ENCODE assay signal across 31 cellular contexts in the genomic region with DNA sequence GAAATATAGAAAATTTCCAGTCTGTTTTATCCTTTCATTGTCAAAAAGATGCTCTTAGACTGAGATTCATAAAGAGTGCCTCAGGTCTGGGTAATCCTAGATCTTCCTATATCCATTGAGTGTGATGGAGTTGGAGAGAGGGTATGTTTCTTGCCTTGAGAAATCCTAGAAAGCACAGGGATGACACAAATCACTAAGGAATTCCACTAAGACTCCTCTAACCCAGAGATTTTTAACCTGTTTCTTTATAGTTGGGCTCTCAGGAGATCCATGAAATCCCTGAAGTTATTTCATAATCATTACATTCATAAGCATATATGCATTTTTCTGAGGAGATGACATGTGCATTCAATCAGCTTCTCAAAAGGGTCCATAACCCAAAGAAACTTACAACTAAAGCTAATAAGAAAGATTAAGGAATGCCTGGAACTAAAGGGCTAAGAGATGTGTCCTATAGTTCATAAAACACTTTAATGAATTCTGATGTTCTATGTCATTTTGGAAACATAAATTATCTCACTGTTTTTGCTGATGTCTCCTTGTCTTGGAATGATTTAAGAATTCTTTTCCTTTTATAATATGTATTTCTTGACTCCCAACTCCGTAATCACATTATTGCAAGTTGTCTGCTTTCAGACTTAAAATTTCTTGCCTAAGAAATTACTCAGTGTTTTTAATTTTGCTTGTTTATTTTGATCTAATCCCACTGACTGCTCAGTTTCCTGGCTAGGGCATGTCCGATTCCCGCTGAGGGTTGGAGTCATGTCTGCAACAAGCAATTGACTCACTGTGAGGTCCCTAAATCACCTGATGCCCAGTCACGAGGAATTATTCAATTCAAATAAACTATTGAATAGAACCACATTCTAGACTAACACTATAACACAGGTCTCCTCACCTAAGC. TPM values are rescaled to one million over a fixed set of nuclear protein-coding genes. Genes with fewer than 3 reads are reported as not detected.
A peak's percentile ranks its signal among the peaks of the same experiment; 100 is the strongest.
DNase-seq lines count a peak whose midpoint lies in the region; ATAC-seq and TF ChIP-seq lines count a peak whose summit lies in the region.
"Had no signal": no experiment of that assay in that cellular context is flagged by ENCODE, and none has a peak within 500 bp of the region (broad histone marks: within the 10 kb centered on the region; RNA-seq: fewer than 3 reads in every experiment).

No MANE protein-coding gene starts in this region.

- H3K36me3 ChIP-seq in breast epithelium (no peaks in the 10 kb centered on the region), adipocyte (ENCODE audit: control insufficient read depth, insufficient read depth, low read length, severe bottlenecking) (no peaks in the 10 kb centered on the region)
- H3K36me3 ChIP-seq: esophagus muscularis mucosa, stomach had no signal

- no peaks in the 10 kb centered on the region for H3K27me3 ChIP-seq in breast epithelium
- peaks cover 15% of the 10 kb centered on the region for H3K27me3 ChIP-seq in adipocyte (replicated peaks; ENCODE audit: control insufficient read depth, insufficient read depth, low read length)
- H3K27me3 ChIP-seq: esophagus muscularis mucosa, stomach had no signal

- H3K4me3 ChIP-seq in breast epithelium (no peak overlapping the region), adipocyte (ENCODE audit: low read length) (no peak overlapping the region)
- H3K4me3 ChIP-seq: esophagus muscularis mucosa, stomach had no signal

- no peak for TF ChIP-seq POLR2A in breast epithelium (IDR thresholded peaks at IDR 0.05)

- H3K9ac ChIP-seq in adipocyte (ENCODE audit: low read length), result no peak overlapping the region

- H3K4me1 ChIP-seq in breast epithelium (no peaks in the 10 kb centered on the region), adipocyte (ENCODE audit: control insufficient read depth, insufficient read depth, low read length) (no peaks in the 10 kb centered on the region)
- H3K4me1 ChIP-seq: esophagus muscularis mucosa, stomach had no signal

- H3K27ac Mint-ChIP-seq in MCF 10A (ENCODE audit: low read depth, unreplicated experiment), result peak overlapping the region; percentile 66
- H3K27ac Mint-ChIP-seq: activated B cell treated with CpG ODN at 0.5 μM for 24 hours; activated naive CD8-positive, alpha-beta T cell; activated T-helper 2 cell treated with anti-CD3 and anti-CD28 coated beads, Interferon-gamma antibody, Interleukin-2, Interleukin-4, amounts not matched to agents 10 μg/mL and 5 μg/mL and 100 μg/mL, durations not matched to agents 14 hours and 24 hours and 36 hours; CD4-positive, alpha-beta T cell; memory B cell; progenitor cell of endocrine pancreas had no signal

- H3K4me3 Mint-ChIP-seq in MCF 10A (ENCODE audit: unreplicated experiment), result no peak overlapping the region
- H3K4me3 Mint-ChIP-seq: activated B cell treated with CpG ODN at 0.5 μM for 24 hours; activated naive CD8-positive, alpha-beta T cell; CD4-positive, alpha-beta T cell; memory B cell had no signal

- no peaks in the 10 kb centered on the region for H3K27me3 Mint-ChIP-seq in MCF 10A (ENCODE audit: insufficient read depth, unreplicated experiment)

- DNase-seq in MCF 10A (ENCODE audit: unreplicated experiment) (peak; percentile 59), breast epithelium (ENCODE audit: low spot score in 2 of 2) (no peak), adipocyte (ENCODE audit: low read depth) (peak; percentile 73), fibroblast of peridontal ligament (ENCODE audit: extremely low read depth) (peak; percentile 54)
- DNase-seq: activated B cell treated with CpG ODN at 0.5 μM for 24 hours; activated CD4-positive, alpha-beta T cell treated with anti-CD3 and anti-CD28 coated beads, Interleukin-2, amount 50 U/mL, for 4 hours; activated CD8-positive, alpha-beta memory T cell treated with anti-CD3 and anti-CD28 coated beads, Interleukin-2, amount 50 U/mL, for 4 hours; CD4-positive, alpha-beta T cell; effector CD8-positive, alpha-beta T cell; Kasumi-1; kidney glomerular epithelial cell; NCI-H1092; NCI-H187 treated with DMSO at 0.1 percent for 48 hours; NCI-H748 treated with DMSO at 0.1 percent for 48 hours; Right ventricle myocardium superior; stimulated activated CD8-positive, alpha-beta memory T cell treated with anti-CD3 and anti-CD28 coated beads, Interleukin-4, amount 100 ng/mL, for 48 hours; stomach; T-helper 9 cell; trophoblast cell had no signal

- no peak overlapping the region for H3K27ac ChIP-seq in breast epithelium
- H3K27ac ChIP-seq: 22Rv1, esophagus muscularis mucosa, stomach had no signal

- no peaks in the 10 kb centered on the region for H3K9me3 Mint-ChIP-seq in MCF 10A (ENCODE audit: unreplicated experiment)
- H3K9me3 Mint-ChIP-seq: activated B cell treated with CpG ODN at 0.5 μM for 24 hours; activated T-helper 2 cell treated with anti-CD3 and anti-CD28 coated beads, Interferon-gamma antibody, Interleukin-2, Interleukin-4, amounts not matched to agents 10 μg/mL and 5 μg/mL and 100 μg/mL, durations not matched to agents 14 hours and 24 hours and 36 hours; CD4-positive, alpha-beta T cell; memory B cell had no signal

- peaks cover 22% of the 10 kb centered on the region for H3K4me1 Mint-ChIP-seq in MCF 10A (ENCODE audit: insufficient read depth, unreplicated experiment)
- H3K4me1 Mint-ChIP-seq: activated B cell treated with CpG ODN at 0.5 μM for 24 hours had no signal

- TF ChIP-seq CTCF in MCF 10A (IDR thresholded peaks at IDR 0.05; ENCODE audit: unreplicated experiment) (no peak), breast epithelium (IDR thresholded peaks at IDR 0.05) (no peak)

- CTCF ChIA-PET in MCF 10A (lab: Yijun Ruan, JAX), result interaction anchor here (0.9 to 1.0 kb wide), 2 partner anchors 10 to 14 kb away, joined by 4 to 5 read pairs; no protein-coding TSS in a partner anchor

- intact Hi-C loops in MCF 10A (cut with micrococcal nuclease), result no loop called here
- intact Hi-C loops in breast epithelium (cut with DNase I; ENCODE audit: low total_unique reads), result loop anchor here (5.0 kb wide), 1 partner anchor 637 kb away; no protein-coding TSS in a partner anchor

- H3K36me3 Mint-ChIP-seq in MCF 10A (ENCODE audit: insufficient read depth, unreplicated experiment), result no peaks in the 10 kb centered on the region
- H3K36me3 Mint-ChIP-seq: activated naive CD8-positive, alpha-beta T cell; memory B cell had no signal

- no peak for ATAC-seq in HG03432 (IDR thresholded peaks at IDR 0.05; ENCODE audit: unreplicated experiment)
- ATAC-seq in HG03097 (IDR thresholded peaks at IDR 0.05; ENCODE audit: low FRiP score, unreplicated experiment), result no peak
- ATAC-seq in GM21381 (IDR thresholded peaks at IDR 0.05; ENCODE audit: unreplicated experiment), result no peak
- ATAC-seq in HG03139 (IDR thresholded peaks at IDR 0.05; ENCODE audit: unreplicated experiment), result no peak
- ATAC-seq: HepG2 had no signal

- POLR2A ChIA-PET in MCF 10A (lab: Yijun Ruan, JAX), result interaction anchor here (0.9 kb wide), 2 partner anchors 9 to 25 kb away, joined by 3 read pairs; no protein-coding TSS in a partner anchor

- BruUV-seq in MCF 10A (replicated peaks; lab: Mats Ljungman, UMichigan), result no TSS peak

- H3K9me3 ChIP-seq in breast epithelium, result no peaks in the 10 kb centered on the region
- no peaks in the 10 kb centered on the region for H3K9me3 ChIP-seq in adipocyte (ENCODE audit: control insufficient read depth, low read length)
- H3K9me3 ChIP-seq: esophagus muscularis mucosa, stomach had no signal

RNA-seq across cellular contexts. Expression of a gene that starts 2.8 kb away (rescaled TPM):
- total RNA-seq in MCF 10A (2022) (not detected in 2 replicates), breast epithelium (not detected)
- total RNA-seq: activated B cell treated with CpG ODN at 0.5 μM for 24 hours; activated T-helper 2 cell treated with anti-CD3 and anti-CD28 coated beads, Interferon-gamma antibody, Interleukin-2, Interleukin-4, amounts not matched to agents 10 μg/mL and 5 μg/mL and 100 μg/mL, durations not matched to agents 14 hours and 24 hours and 36 hours; CD4-positive, alpha-beta T cell; esophagus muscularis mucosa; glomerular endothelial cell; progenitor cell of endocrine pancreas; Right ventricle myocardium superior; stomach had no signal

RNA-seq across cellular contexts. Expression of a gene that starts 43.6 kb away (rescaled TPM):
- total RNA-seq in MCF 10A (2022), result not detected in 2 replicates
- not detected for total RNA-seq in breast epithelium
- total RNA-seq: activated B cell treated with CpG ODN at 0.5 μM for 24 hours; activated T-helper 2 cell treated with anti-CD3 and anti-CD28 coated beads, Interferon-gamma antibody, Interleukin-2, Interleukin-4, amounts not matched to agents 10 μg/mL and 5 μg/mL and 100 μg/mL, durations not matched to agents 14 hours and 24 hours and 36 hours; CD4-positive, alpha-beta T cell; esophagus muscularis mucosa; glomerular endothelial cell; HepG2; progenitor cell of endocrine pancreas; Right ventricle myocardium superior; stomach had no signal

Comparison
In these comparisons a context has a peak if more than half of its experiments do, and no peak if none do; other contexts are left out.
1. DNase-seq: peak in MCF 10A (single experiment), adipocyte (single experiment) and fibroblast of peridontal ligament (single experiment); none in breast epithelium (0 of 2).